In genomic region chr17:48022906-48023305, GRCh38 we compare ENCODE assay signal across 1 cellular context.
TF ChIP-seq lines count a peak whose summit lies in the region.

No MANE protein-coding gene starts in this region.

TF ChIP-seq in HepG2, 621 proteins besides CTCF, POLR2A, EP300 and RAD21:
- no peak for TF ChIP-seq EZH2 (conservative IDR thresholded peaks at IDR 0.05; ENCODE audit: low read depth, low read length)
- TF ChIP-seq ZBTB21 (CRISPR knock-in tag; IDR thresholded peaks at IDR 0.05) = no peak
- TF ChIP-seq SIN3B (IDR thresholded peaks at IDR 0.05; ENCODE audit: low read length) = no peak
- TF ChIP-seq RORA (CRISPR knock-in tag; IDR thresholded peaks at IDR 0.05) = no peak
- TF ChIP-seq ZNF652 (CRISPR knock-in tag; IDR thresholded peaks at IDR 0.05; ENCODE audit: borderline replicate concordance, low read depth) = no peak
- TF ChIP-seq FOXC1 (CRISPR knock-in tag; IDR thresholded peaks at IDR 0.05; ENCODE audit: borderline replicate concordance) = no peak
- TF ChIP-seq, protein P1, sequence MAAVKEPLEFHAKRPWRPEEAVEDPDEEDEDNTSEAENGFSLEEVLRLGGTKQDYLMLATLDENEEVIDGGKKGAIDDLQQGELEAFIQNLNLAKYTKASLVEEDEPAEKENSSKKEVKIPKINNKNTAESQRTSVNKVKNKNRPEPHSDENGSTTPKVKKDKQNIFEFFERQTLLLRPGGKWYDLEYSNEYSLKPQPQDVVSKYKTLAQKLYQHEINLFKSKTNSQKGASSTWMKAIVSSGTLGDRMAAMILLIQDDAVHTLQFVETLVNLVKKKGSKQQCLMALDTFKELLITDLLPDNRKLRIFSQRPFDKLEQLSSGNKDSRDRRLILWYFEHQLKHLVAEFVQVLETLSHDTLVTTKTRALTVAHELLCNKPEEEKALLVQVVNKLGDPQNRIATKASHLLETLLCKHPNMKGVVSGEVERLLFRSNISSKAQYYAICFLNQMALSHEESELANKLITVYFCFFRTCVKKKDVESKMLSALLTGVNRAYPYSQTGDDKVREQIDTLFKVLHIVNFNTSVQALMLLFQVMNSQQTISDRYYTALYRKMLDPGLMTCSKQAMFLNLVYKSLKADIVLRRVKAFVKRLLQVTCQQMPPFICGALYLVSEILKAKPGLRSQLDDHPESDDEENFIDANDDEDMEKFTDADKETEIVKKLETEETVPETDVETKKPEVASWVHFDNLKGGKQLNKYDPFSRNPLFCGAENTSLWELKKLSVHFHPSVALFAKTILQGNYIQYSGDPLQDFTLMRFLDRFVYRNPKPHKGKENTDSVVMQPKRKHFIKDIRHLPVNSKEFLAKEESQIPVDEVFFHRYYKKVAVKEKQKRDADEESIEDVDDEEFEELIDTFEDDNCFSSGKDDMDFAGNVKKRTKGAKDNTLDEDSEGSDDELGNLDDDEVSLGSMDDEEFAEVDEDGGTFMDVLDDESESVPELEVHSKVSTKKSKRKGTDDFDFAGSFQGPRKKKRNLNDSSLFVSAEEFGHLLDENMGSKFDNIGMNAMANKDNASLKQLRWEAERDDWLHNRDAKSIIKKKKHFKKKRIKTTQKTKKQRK (IDR thresholded peaks at IDR 0.05; ENCODE audit: low read length) = no peak
- no peak for TF ChIP-seq ZNF746 (CRISPR knock-in tag; IDR thresholded peaks at IDR 0.05)
- TF ChIP-seq, protein P2, sequence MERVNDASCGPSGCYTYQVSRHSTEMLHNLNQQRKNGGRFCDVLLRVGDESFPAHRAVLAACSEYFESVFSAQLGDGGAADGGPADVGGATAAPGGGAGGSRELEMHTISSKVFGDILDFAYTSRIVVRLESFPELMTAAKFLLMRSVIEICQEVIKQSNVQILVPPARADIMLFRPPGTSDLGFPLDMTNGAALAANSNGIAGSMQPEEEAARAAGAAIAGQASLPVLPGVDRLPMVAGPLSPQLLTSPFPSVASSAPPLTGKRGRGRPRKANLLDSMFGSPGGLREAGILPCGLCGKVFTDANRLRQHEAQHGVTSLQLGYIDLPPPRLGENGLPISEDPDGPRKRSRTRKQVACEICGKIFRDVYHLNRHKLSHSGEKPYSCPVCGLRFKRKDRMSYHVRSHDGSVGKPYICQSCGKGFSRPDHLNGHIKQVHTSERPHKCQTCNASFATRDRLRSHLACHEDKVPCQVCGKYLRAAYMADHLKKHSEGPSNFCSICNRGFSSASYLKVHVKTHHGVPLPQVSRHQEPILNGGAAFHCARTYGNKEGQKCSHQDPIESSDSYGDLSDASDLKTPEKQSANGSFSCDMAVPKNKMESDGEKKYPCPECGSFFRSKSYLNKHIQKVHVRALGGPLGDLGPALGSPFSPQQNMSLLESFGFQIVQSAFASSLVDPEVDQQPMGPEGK (CRISPR knock-in tag; IDR thresholded peaks at IDR 0.05) = no peak
- TF ChIP-seq MEIS1 (CRISPR knock-in tag; IDR thresholded peaks at IDR 0.05; ENCODE audit: borderline replicate concordance) = no peak
- TF ChIP-seq PRPF4 (IDR thresholded peaks at IDR 0.05; ENCODE audit: low read depth, low read length, poor library complexity, severe bottlenecking) = no peak
